ENCODE assay signal across 17 cellular contexts in genomic region chr10:73790886-73791625, GRCh38. TPM values are rescaled to one million over a fixed set of nuclear protein-coding genes. Genes with fewer than 3 reads are reported as not detected.
DNase-seq lines count a peak whose midpoint lies in the region; ATAC-seq, FAIRE-seq and TF ChIP-seq lines count a peak whose summit lies in the region.
"Had no signal": no experiment of that assay in that cellular context is flagged by ENCODE, and none has a peak within 500 bp of the region (broad histone marks: within the 10 kb centered on the region; RNA-seq: fewer than 3 reads in every experiment).

No MANE protein-coding gene starts in this region.

- no peak overlapping the region for H3K14ac ChIP-seq in neuronal stem cell (ENCODE audit: low read length)

- H2BK120ac ChIP-seq in neuronal stem cell (ENCODE audit: low read depth, low read length), result no peak overlapping the region

- H2BK12ac ChIP-seq in neuronal stem cell (ENCODE audit: low read length), result no peak overlapping the region

- H3K27me3 ChIP-seq in neuronal stem cell (ENCODE audit: control insufficient read depth in 3 of 3, insufficient read depth in 3 of 3, low read depth in 1 of 3, low read length in 3 of 3), result no peaks in the 10 kb centered on the region
- H3K27me3 ChIP-seq: BLaER1 treated with 17β-estradiol and CSF1 and Interleukin-3, amounts not matched to agents 10 nM and 100 nM had no signal

- no peak for TF ChIP-seq CTCF in endothelial cell (IDR thresholded peaks at IDR 0.05; ENCODE audit: unreplicated experiment)
- no peak for TF ChIP-seq CTCF in kidney (IDR thresholded peaks at IDR 0.05; ENCODE audit: borderline replicate concordance, extremely low read depth, insufficient read depth)

- FAIRE-seq in kidney (lab: Jason Lieb, UNC) (no peak), urothelium cell line (lab: Jason Lieb, UNC) (peak; percentile 59)
- FAIRE-seq: GM12878, H1, HepG2 had no signal

- ATAC-seq in stimulated activated naive CD8-positive, alpha-beta T cell treated with anti-CD3 and anti-CD28 coated beads, Interleukin-15, Interleukin-2, amounts not matched to agents 100 U/mL and 50 U/mL, for 24 hours, result no peak
- ATAC-seq: CD8-positive, alpha-beta T cell; GM12878; HepG2 had no signal

- WGBS in neuronal stem cell (ENCODE audit: extremely low coverage in 2 of 2, insufficient read length in 2 of 2, insufficient replicate concordance in 1 of 2), 2 donors, result no CpG with 5 or more reads among the region's 22 CpGs

- H2AK5ac ChIP-seq in neuronal stem cell (ENCODE audit: low read depth, low read length), result no peak overlapping the region

- H4K91ac ChIP-seq in neuronal stem cell (ENCODE audit: low read depth, low read length, poor library complexity), result no peak overlapping the region

- intact Hi-C loops in kidney (cut with DNase I), result no loop called here

- no peak overlapping the region for H2AFZ ChIP-seq in neuronal stem cell (ENCODE audit: low read length)

- no peak overlapping the region for H2BK15ac ChIP-seq in neuronal stem cell (ENCODE audit: low read length)

- H3K18ac ChIP-seq in neuronal stem cell (ENCODE audit: low read length), result no peak overlapping the region

- H3K9me3 ChIP-seq in kidney (ENCODE audit: control insufficient read depth in 1 of 2, low read length in 2 of 2), result no peaks in the 10 kb centered on the region
- H3K9me3 ChIP-seq in neuronal stem cell (replicated peaks in 1 of 2; ENCODE audit: control insufficient read depth in 2 of 2, insufficient read depth in 1 of 2, low read depth in 1 of 2, low read length in 2 of 2), result peaks cover 0 to 6% of the 10 kb centered on the region in 2 donors
- H3K9me3 ChIP-seq: BLaER1 treated with 17β-estradiol and CSF1 and Interleukin-3, amounts not matched to agents 10 nM and 100 nM had no signal

- peak overlapping the region; percentile 69 for H3K23ac ChIP-seq in neuronal stem cell (ENCODE audit: low read depth, low read length, poor library complexity)

- H3K4ac ChIP-seq in neuronal stem cell (ENCODE audit: low read length), result no peak overlapping the region

- H3K4me2 ChIP-seq in neuronal stem cell (ENCODE audit: insufficient read depth, low read length, poor library complexity, severe bottlenecking), result no peak overlapping the region
- H3K4me2 ChIP-seq: BLaER1 treated with 17β-estradiol and CSF1 and Interleukin-3, amounts not matched to agents 10 nM and 100 nM had no signal

- peaks cover 14% of the 10 kb centered on the region for H3K27me3 Mint-ChIP-seq in endothelial cell (ENCODE audit: unreplicated experiment)
- H3K27me3 Mint-ChIP-seq: B cell had no signal

- no peak overlapping the region for H3K27ac Mint-ChIP-seq in endothelial cell (ENCODE audit: unreplicated experiment)
- H3K27ac Mint-ChIP-seq: B cell; CD8-positive, alpha-beta T cell; H9 had no signal

- H3K9me3 Mint-ChIP-seq in endothelial cell (ENCODE audit: unreplicated experiment), result no peaks in the 10 kb centered on the region
- H3K9me3 Mint-ChIP-seq: CD8-positive, alpha-beta T cell; H9 had no signal

- peaks cover 4% of the 10 kb centered on the region for H3K79me1 ChIP-seq in neuronal stem cell (ENCODE audit: low read depth, low read length)

- H3K4me3 ChIP-seq in kidney (ENCODE audit: low read length in 2 of 2), result no peak overlapping the region
- H3K4me3 ChIP-seq in neuronal stem cell (ENCODE audit: low read length in 2 of 2), result peak overlapping the region in 1 of 2 donors; percentile 69
- H3K4me3 ChIP-seq: BLaER1 treated with 17β-estradiol and CSF1 and Interleukin-3, amounts not matched to agents 10 nM and 100 nM; GM12878 had no signal

- H3K36me3 Mint-ChIP-seq in endothelial cell (ENCODE audit: low read depth, unreplicated experiment), result peaks cover 52% of the 10 kb centered on the region

- H2BK5ac ChIP-seq in neuronal stem cell (ENCODE audit: low read length), result no peak overlapping the region

- H3K27ac ChIP-seq in kidney (ENCODE audit: low read depth in 2 of 2, low read length in 2 of 2) (no peak overlapping the region), neuronal stem cell (replicated peaks; ENCODE audit: low read length) (no peak overlapping the region)
- H3K27ac ChIP-seq: BLaER1 treated with 17β-estradiol and CSF1 and Interleukin-3, amounts not matched to agents 10 nM and 100 nM had no signal

- DNase-seq in endothelial cell (ENCODE audit: low spot score) (no peak), kidney (peak; percentile 62), neuronal stem cell (ENCODE audit: low spot score) (no peak), urothelium cell line (ENCODE audit: low spot score) (no peak), NCI-H510A (lab: John Stamatoyannopoulos, UW) (no peak)
- no peak for DNase-seq in stimulated activated naive CD8-positive, alpha-beta T cell treated with anti-CD3 and anti-CD28 coated beads, Interleukin-15, Interleukin-2, amounts not matched to agents 100 U/mL and 50 U/mL, for 24 hours
- DNase-seq: Calu3; CD8-positive, alpha-beta T cell; DMS53; DND-41; EL; H9 had no signal

- peak overlapping the region; percentile 92 for H4K8ac ChIP-seq in neuronal stem cell (ENCODE audit: low read depth, low read length)

- peak overlapping the region; percentile 62 for H3K4me3 Mint-ChIP-seq in endothelial cell (ENCODE audit: unreplicated experiment)
- H3K4me3 Mint-ChIP-seq: B cell; CD8-positive, alpha-beta T cell; H9 had no signal

- H3K9ac ChIP-seq in kidney (ENCODE audit: low read length in 2 of 2) (no peak overlapping the region), neuronal stem cell (ENCODE audit: low read depth, low read length, poor library complexity) (no peak overlapping the region)

- H3K4me1 Mint-ChIP-seq in endothelial cell (ENCODE audit: unreplicated experiment), result peaks cover 15% of the 10 kb centered on the region

- peaks cover 51 to 65% of the 10 kb centered on the region in 2 donors for H3K36me3 ChIP-seq in kidney (ENCODE audit: control insufficient read depth in 1 of 2, insufficient read depth in 2 of 2, low read length in 2 of 2)
- peaks cover 50 to 70% of the 10 kb centered on the region in 2 donors for H3K36me3 ChIP-seq in neuronal stem cell (replicated peaks in 1 of 2; ENCODE audit: control insufficient read depth in 2 of 2, insufficient read depth in 2 of 2, low read length in 2 of 2)

- H3K4me1 ChIP-seq in kidney (ENCODE audit: control insufficient read depth in 1 of 2, insufficient read depth in 1 of 2, low read depth in 1 of 2, low read length in 2 of 2) (peaks cover 13 to 14% of the 10 kb centered on the region in 2 donors), neuronal stem cell (ENCODE audit: control insufficient read depth in 2 of 2, insufficient read depth in 1 of 2, low read depth in 1 of 2, low read length in 2 of 2) (peaks cover 0 to 4% of the 10 kb centered on the region in 2 donors)

RNA-seq across cellular contexts. Expression of gene ZSWIM8, which starts 5.7 kb away (rescaled TPM):
- total RNA-seq in endothelial cell (ENCODE audit: unreplicated experiment) (176 TPM), kidney (91.8 TPM)
- polyA plus RNA-seq in kidney (ENCODE audit: insufficient read depth, low read depth, low replicate concordance), result 96.7 TPM
- 39.1 TPM for polyA plus RNA-seq in neuronal stem cell (2013, experiment 1 of 2)
- 45.8 TPM for polyA plus RNA-seq in neuronal stem cell (2013, experiment 2 of 2)

RNA-seq across cellular contexts. Expression of gene CHCHD1, which starts 9.2 kb away (rescaled TPM):
- total RNA-seq in endothelial cell (ENCODE audit: unreplicated experiment) (22.5 TPM), kidney (23.4 TPM)
- 105 TPM for polyA plus RNA-seq in kidney (ENCODE audit: insufficient read depth, low read depth, low replicate concordance)
- polyA plus RNA-seq in neuronal stem cell (2013, experiment 1 of 2), result 123 TPM
- polyA plus RNA-seq in neuronal stem cell (2013, experiment 2 of 2), result 123 TPM

RNA-seq across cellular contexts. Expression of gene NDST2, which starts 20.3 kb away (rescaled TPM):
- total RNA-seq in endothelial cell (ENCODE audit: unreplicated experiment), result 32.8 TPM
- total RNA-seq in kidney, result 42.6 TPM
- 11.7 TPM for polyA plus RNA-seq in kidney (ENCODE audit: insufficient read depth, low read depth, low replicate concordance)
- 14.3 TPM for polyA plus RNA-seq in neuronal stem cell (2013, experiment 1 of 2)
- polyA plus RNA-seq in neuronal stem cell (2013, experiment 2 of 2), result 14.9 TPM

RNA-seq across cellular contexts. Expression of gene SEC24C, which starts 46.9 kb away (rescaled TPM):
- 102 TPM for total RNA-seq in endothelial cell (ENCODE audit: unreplicated experiment)
- 66.9 TPM for total RNA-seq in kidney
- polyA plus RNA-seq in kidney (ENCODE audit: insufficient read depth, low read depth, low replicate concordance), result 39.2 TPM
- 32.8 TPM for polyA plus RNA-seq in neuronal stem cell (2013, experiment 1 of 2)
- polyA plus RNA-seq in neuronal stem cell (2013, experiment 2 of 2), result 33.4 TPM
